12 cellular contexts compared by ENCODE assay signal in genomic region chr20:50475879-50476292, GRCh38. TPM values are rescaled to one million over a fixed set of nuclear protein-coding genes. Genes with fewer than 3 reads are reported as not detected.
DNase-seq lines count a peak whose midpoint lies in the region; ATAC-seq and TF ChIP-seq lines count a peak whose summit lies in the region.
"Had no signal": no experiment of that assay in that cellular context is flagged by ENCODE, and none has a peak within 500 bp of the region (broad histone marks: within the 10 kb centered on the region; RNA-seq: fewer than 3 reads in every experiment).

No MANE protein-coding gene starts in this region.

- no peak overlapping the region for H3K4me3 ChIP-seq in HAP-1
- H3K4me3 ChIP-seq in Panc1 (ENCODE audit: low read depth in 2 of 2, low read length in 2 of 2), result no peak overlapping the region
- no peak overlapping the region for H3K4me3 ChIP-seq in esophagus muscularis mucosa
- H3K4me3 ChIP-seq in ovary, result no peak overlapping the region
- H3K4me3 ChIP-seq: cardiac muscle cell, pancreas had no signal

- no TSS peak for BruUV-seq in Panc1 (replicated peaks; lab: Mats Ljungman, UMichigan)

- POLR2A ChIA-PET in Panc1 (lab: Charles Lee), result no interaction called here

- no peaks in the 10 kb centered on the region for H3K27me3 ChIP-seq in HAP-1 (ENCODE audit: low read depth)
- H3K27me3 ChIP-seq in Panc1 (ENCODE audit: control insufficient read depth, insufficient read depth, low read length), result no peaks in the 10 kb centered on the region
- H3K27me3 ChIP-seq in esophagus muscularis mucosa, result no peaks in the 10 kb centered on the region
- no peaks in the 10 kb centered on the region for H3K27me3 ChIP-seq in ovary
- H3K27me3 ChIP-seq: cardiac muscle cell, pancreas had no signal

- CTCF ChIA-PET in Panc1 (lab: Charles Lee), result no interaction called here

- in situ Hi-C loops in HAP-1 (cut with MboI; ENCODE audit: low sequenced_read_pairs) (no loop called here), Panc1 (cut with HindIII; ENCODE audit: low pct_unique_long_range_greater_than_20kb, low sequenced_read_pairs) (no loop called here)

- peak; percentile 62 to 65 for DNase-seq in HAP-1 (ENCODE audit: low spot score in 2 of 2)
- DNase-seq in Panc1 (ENCODE audit: low read depth, low spot score), result no peak
- no peak for DNase-seq in esophagus muscularis mucosa (ENCODE audit: extremely low spot score)
- peak; percentile 71 to 77 (median 73) for DNase-seq in ovary
- DNase-seq in DMS79 treated with DMSO at 0.1 percent for 48 hours (lab: John Stamatoyannopoulos, UW), result no peak
- DNase-seq in posterior cingulate gyrus, result no peak
- DNase-seq in SK-N-DZ (ENCODE audit: low spot score), result no peak
- DNase-seq: DND-41, OCI-M1, pancreas had no signal

- H3K4me1 ChIP-seq in HAP-1 (peaks cover 7% of the 10 kb centered on the region), Panc1 (ENCODE audit: control insufficient read depth, insufficient read depth, low read length) (peaks cover 7% of the 10 kb centered on the region; the same call in 1 of the 2 replicates), esophagus muscularis mucosa (peaks cover 6 to 26% (median 22%) of the 10 kb centered on the region in 4 donors), ovary (ENCODE audit: insufficient read depth) (peaks cover 2% of the 10 kb centered on the region)
- H3K4me1 ChIP-seq: pancreas had no signal

- H3K27ac ChIP-seq in Panc1 (ENCODE audit: low read length) (no peak overlapping the region), esophagus muscularis mucosa (replicated peaks in 1 of 4) (peak overlapping the region; percentile 24 to 68 (median 50)), ovary (peak overlapping the region in 1 of 2 donors; percentile 79)
- H3K27ac ChIP-seq: cardiac muscle cell, pancreas had no signal

- 63% methylated on average over 12 of the region's 12 CpGs for WGBS in esophagus muscularis mucosa
- WGBS in ovary, 3 donors, result 59 to 62% (median 60%) methylated on average over 12 of the region's 12 CpGs

- TF ChIP-seq CTCF in Panc1 (IDR thresholded peaks at IDR 0.05) (no peak), esophagus muscularis mucosa (IDR thresholded peaks at IDR 0.05) (no peak), ovary (IDR thresholded peaks at IDR 0.05) (no peak)

- TF ChIP-seq EP300 in esophagus muscularis mucosa (IDR thresholded peaks at IDR 0.05) (no peak), ovary (IDR thresholded peaks at IDR 0.05) (no peak)

- intact Hi-C loops in Panc1 (cut with micrococcal nuclease; ENCODE audit: unreplicated experiment) (no loop called here), esophagus muscularis mucosa (cut with DNase I) (no loop called here), ovary (cut with DNase I) (loop anchor here in 2 of 4 donors (5.0 to 10.0 kb wide), 2 partner anchors 101 to 109 kb away; no protein-coding TSS in a partner anchor), posterior cingulate gyrus (cut with DNase I) (no loop called here)

- ATAC-seq in Panc1, result peak; percentile 58
- ATAC-seq in HG03280 (IDR thresholded peaks at IDR 0.05; ENCODE audit: unreplicated experiment), result no peak

- H3K9me3 ChIP-seq in HAP-1, result no peaks in the 10 kb centered on the region
- H3K9me3 ChIP-seq in Panc1 (ENCODE audit: control insufficient read depth, insufficient read depth, low read depth, low read length), result no peaks in the 10 kb centered on the region
- H3K9me3 ChIP-seq in esophagus muscularis mucosa, result no peaks in the 10 kb centered on the region
- no peaks in the 10 kb centered on the region for H3K9me3 ChIP-seq in ovary
- H3K9me3 ChIP-seq: pancreas had no signal

- TF ChIP-seq POLR2A in esophagus muscularis mucosa (IDR thresholded peaks at IDR 0.05; ENCODE audit: low read depth), result no peak
- no peak for TF ChIP-seq POLR2A in ovary (IDR thresholded peaks at IDR 0.05)

- H3K36me3 ChIP-seq in HAP-1 (replicated peaks) (no peaks in the 10 kb centered on the region), Panc1 (ENCODE audit: control insufficient read depth, insufficient read depth, low read length) (no peaks in the 10 kb centered on the region), esophagus muscularis mucosa (no peaks in the 10 kb centered on the region), ovary (no peaks in the 10 kb centered on the region)
- H3K36me3 ChIP-seq: cardiac muscle cell, pancreas had no signal

RNA-seq across cellular contexts. Expression of gene PTPN1, which starts 34.3 kb away (rescaled TPM):
- total RNA-seq in Panc1 (2021; ENCODE audit: unreplicated experiment), result 42.2 TPM
- polyA plus RNA-seq in Panc1 (2012; ENCODE audit: insufficient read length), result 27.3 TPM
- total RNA-seq in esophagus muscularis mucosa, result 10 to 100 TPM; 21.2 to 49.0 (median 41.0) TPM
- total RNA-seq in ovary, result 10 to 100 TPM; 17.6 to 31.1 (median 26.6) TPM
- polyA plus RNA-seq in ovary, result 10 to 100 TPM; 24.6 to 36.7 TPM
- polyA plus RNA-seq in SK-N-DZ (2014; cell fraction: cytosol; rRNA removed), result 45.0 and 50.5 TPM in 2 replicates
- 22.1 and 30.4 TPM in 2 replicates for polyA plus RNA-seq in SK-N-DZ (2014; cell fraction: nucleus; rRNA removed)

Comparison
In these comparisons a context has a peak if more than half of its experiments do, and no peak if none do; other contexts are left out.
1. DNase-seq: peak in HAP-1 (2 of 2) and ovary (5 of 5); none in Panc1 (single experiment), esophagus muscularis mucosa (single experiment), DMS79 treated with DMSO at 0.1 percent for 48 hours (single experiment), posterior cingulate gyrus (0 of 10) and SK-N-DZ (single experiment).